Comparison of ENCODE assay signal across 2 cellular contexts in genomic region chr17:57785032-57785431, GRCh38.
A peak's percentile ranks its signal among the peaks of the same experiment; 100 is the strongest.
TF ChIP-seq lines count a peak whose summit lies in the region.

No MANE protein-coding gene starts in this region.

TF ChIP-seq in liver, 16 proteins besides CTCF, POLR2A, EP300 and RAD21:
- TF ChIP-seq TAF1 (conservative IDR thresholded peaks at IDR 0.05) (no peak), JUND (IDR thresholded peaks at IDR 0.05) (no peak), HNF4G (IDR thresholded peaks at IDR 0.05) (no peak), FOXA2 (IDR thresholded peaks at IDR 0.05) (no peak), ATF3 (IDR thresholded peaks at IDR 0.05) (no peak), NR2F2 (IDR thresholded peaks at IDR 0.05) (peak; percentile 80), REST (IDR thresholded peaks at IDR 0.05) (no peak), FOXA1 (IDR thresholded peaks at IDR 0.05) (no peak), ZBTB33 (IDR thresholded peaks at IDR 0.05) (no peak), HNF4A (conservative IDR thresholded peaks at IDR 0.05) (no peak), MAX (IDR thresholded peaks at IDR 0.05) (no peak), RXRA (IDR thresholded peaks at IDR 0.05) (peak; percentile 52 to 67), YY1 (IDR thresholded peaks at IDR 0.05) (no peak), SP1 (IDR thresholded peaks at IDR 0.05) (peak; percentile 56), GABPA (IDR thresholded peaks at IDR 0.05 in 1 of 2, conservative IDR thresholded peaks at IDR 0.05 in 1 of 2) (no peak)

TF ChIP-seq in HepG2, 621 proteins besides CTCF, POLR2A, EP300 and RAD21:
- TF ChIP-seq SMAD1 (CRISPR knock-in tag; IDR thresholded peaks at IDR 0.05; ENCODE audit: borderline replicate concordance, low read depth) (no peak), PHF5A (CRISPR knock-in tag; IDR thresholded peaks at IDR 0.05; ENCODE audit: low read depth, unreplicated experiment) (no peak), ZNF256 (CRISPR knock-in tag; conservative IDR thresholded peaks at IDR 0.05) (no peak), TAF1 (CRISPR knock-in tag; IDR thresholded peaks at IDR 0.05) (no peak), IKZF5 (CRISPR knock-in tag; IDR thresholded peaks at IDR 0.05) (no peak), ZNF878 (CRISPR knock-in tag; IDR thresholded peaks at IDR 0.05) (no peak), SPEN (CRISPR knock-in tag; IDR thresholded peaks at IDR 0.05; ENCODE audit: low read depth) (no peak), PLSCR1 (CRISPR knock-in tag; IDR thresholded peaks at IDR 0.05; ENCODE audit: borderline replicate concordance) (no peak), AGO1 (IDR thresholded peaks at IDR 0.05; ENCODE audit: low read depth, low read length, poor library complexity, severe bottlenecking) (no peak), MEIS1 (CRISPR knock-in tag; IDR thresholded peaks at IDR 0.05; ENCODE audit: borderline replicate concordance) (no peak), CCAR2 (optimal IDR thresholded peaks at IDR 0.05; ENCODE audit: low read depth, low read length) (no peak), ATF7-NPFF (CRISPR knock-in tag; IDR thresholded peaks at IDR 0.05; ENCODE audit: low read depth) (no peak), ZNF713 (CRISPR knock-in tag; IDR thresholded peaks at IDR 0.05) (no peak), ZBTB21 (CRISPR knock-in tag; IDR thresholded peaks at IDR 0.05) (no peak), NFE2L2 (IDR thresholded peaks at IDR 0.05; ENCODE audit: low read length) (no peak), ARID5B (CRISPR knock-in tag; IDR thresholded peaks at IDR 0.05) (no peak)
